ENCODE assay signal across 25 cellular contexts in genomic region chr3:43254125-43254524, GRCh38.
"Had no signal": no experiment of that assay in that cellular context is flagged by ENCODE, and none has a peak within 500 bp of the region (broad histone marks: within the 10 kb centered on the region; RNA-seq: fewer than 3 reads in every experiment).

No MANE protein-coding gene starts in this region.

- H3K9ac ChIP-seq: parathyroid adenoma had no signal

- H3K27me3 ChIP-seq: colonic mucosa, esophagus squamous epithelium, right atrium auricular region, stomach, testis, tibial artery, upper lobe of left lung had no signal

- H3K4me1 ChIP-seq: colonic mucosa, parathyroid adenoma, right atrium auricular region, testis, tibial artery had no signal

- H3K9me3 ChIP-seq: colonic mucosa, esophagus squamous epithelium, lower lobe of right lung, right atrium auricular region, stomach, testis, tibial artery, upper lobe of left lung had no signal

- H3K36me3 ChIP-seq: colonic mucosa, esophagus squamous epithelium, lower lobe of right lung, right atrium auricular region, stomach, tibial artery, upper lobe of left lung had no signal

- H3K4me3 ChIP-seq: colonic mucosa, esophagus squamous epithelium, lower lobe of right lung, right atrium auricular region, smooth muscle cell, stomach, testis, tibial artery, upper lobe of left lung had no signal

- DNase-seq: colonic mucosa; effector CD8-positive, alpha-beta T cell; esophagus squamous epithelium; foreskin melanocyte; hypothalamus; immature natural killer cell; islet precursor cell; kidney glomerular epithelial cell; left colon; left ventricle myocardium superior; lower lobe of right lung; naive B cell; stimulated activated CD4-positive, alpha-beta T cell treated with anti-CD3 and anti-CD28 coated beads, Interleukin-12 subunit alpha, Interleukin-12 subunit beta, amount 100 ng/mL, for 4 hours; stimulated activated CD4-positive, alpha-beta T cell treated with anti-CD3 and anti-CD28 coated beads, Interleukin-1b, Interleukin-23, amount 100 ng/mL, for 48 hours; stimulated activated CD4-positive, alpha-beta T cell treated with anti-CD3 and anti-CD28 coated beads, Interleukin-4, amount 100 ng/mL, for 1 hour; stimulated activated CD8-positive, alpha-beta memory T cell treated with anti-CD3 and anti-CD28 coated beads, Interleukin-4, amount 100 ng/mL, for 48 hours; stimulated activated naive CD4-positive, alpha-beta T cell treated with Interleukin-2 at 50 U/mL for 16 hours; stomach; substantia nigra; testis; tibial artery; upper lobe of left lung had no signal

- H3K27ac ChIP-seq: colonic mucosa, esophagus squamous epithelium, lower lobe of right lung, parathyroid adenoma, right atrium auricular region, testis, tibial artery, upper lobe of left lung had no signal
